Comparison of ENCODE assay signal across 12 cellular contexts in genomic region chr13:82717249-82717648, GRCh38.
DNase-seq lines count a peak whose midpoint lies in the region; ATAC-seq, FAIRE-seq and TF ChIP-seq lines count a peak whose summit lies in the region.
"Had no signal": no experiment of that assay in that cellular context is flagged by ENCODE, and none has a peak within 500 bp of the region (broad histone marks: within the 10 kb centered on the region; RNA-seq: fewer than 3 reads in every experiment).

No MANE protein-coding gene starts in this region.

- H3K4me3 ChIP-seq in cardiac fibroblast (replicated peaks in 1 of 2; ENCODE audit: low read depth in 2 of 2, low read length in 2 of 2): no peak overlapping the region
- H3K4me3 ChIP-seq in HepG2 (replicated peaks in 1 of 3; ENCODE audit: insufficient read depth in 1 of 3, low read depth in 2 of 3, low read length in 3 of 3): no peak overlapping the region

- TF ChIP-seq RAD21 in HepG2 (CRISPR knock-in tag; IDR thresholded peaks at IDR 0.05): no peak

- H3K9ac ChIP-seq in HepG2 (ENCODE audit: insufficient read depth, low read depth, low read length): no peak overlapping the region

- in situ Hi-C loops in HepG2 (cut with HindIII; ENCODE audit: extremely low pct_ligation_motif_present, low pct_unique_long_range_greater_than_20kb): no loop called here

- H3K36me3 ChIP-seq in HepG2 (replicated peaks in 1 of 2; ENCODE audit: control insufficient read depth in 1 of 2, insufficient read depth in 2 of 2, low read length in 2 of 2): no peaks in the 10 kb centered on the region

- no peak overlapping the region for H3K27ac ChIP-seq in HepG2 (ENCODE audit: extremely low read length, insufficient read depth, low read length)

- TF ChIP-seq POLR2A in HepG2 (IDR thresholded peaks at IDR 0.05; ENCODE audit: insufficient read depth in 1 of 2, low read depth in 2 of 2, low read length in 2 of 2): no peak

- CTCF ChIA-PET in HepG2 (lab: Yijun Ruan, JAX; ENCODE audit: low intra/inter-chr PET ratio, low total read pairs) (no interaction called here), HEK293T (lab: Yijun Ruan, JAX) (no interaction called here)

- no peaks in the 10 kb centered on the region for H4K20me1 ChIP-seq in HepG2 (ENCODE audit: insufficient read depth, low read length)

- no peak overlapping the region for H3K4me2 ChIP-seq in HepG2 (ENCODE audit: low read depth, low read length)

- ATAC-seq in HepG2: no peak
- ATAC-seq: activated CD8-positive, alpha-beta memory T cell treated with anti-CD3 and anti-CD28 coated beads, Interleukin-2, amount 10 ng/mL, durations not matched to agents 7 days and 5 days had no signal

- BruUV-seq in HepG2 (replicated peaks; lab: Mats Ljungman, UMichigan): no TSS peak

- WGBS in HepG2 (ENCODE audit: low lambda C conversion rate): 0% methylated on average over 2 of the region's 2 CpGs

- intact Hi-C loops in HepG2 (cut with micrococcal nuclease; ENCODE audit: unreplicated experiment): no loop called here

- FAIRE-seq in HepG2 (lab: Jason Lieb, UNC) (no peak), HTR-8/SVneo (lab: Jason Lieb, UNC) (no peak)

- DNase-seq in Ammon's horn (ENCODE audit: low spot score) (peak; percentile 78), LHCN-M2 (ENCODE audit: low read depth) (peak; percentile 94), cardiac fibroblast (ENCODE audit: low read depth in 2 of 2) (peak; percentile 50 to 67), kidney tubule cell (ENCODE audit: low spot score) (peak; percentile 77), HepG2 (ENCODE audit: low spot score) (no peak), HTR-8/SVneo (ENCODE audit: insufficient read length, low spot score) (no peak), NAMALWA (ENCODE audit: low spot score) (no peak), HEK293T (ENCODE audit: extremely low spot score) (no peak)
- DNase-seq: activated CD8-positive, alpha-beta memory T cell treated with anti-CD3 and anti-CD28 coated beads, Interleukin-2, amount 10 ng/mL, durations not matched to agents 7 days and 5 days; H7; NCI-H146; NCI-H526 had no signal

- H3K4me1 ChIP-seq in HepG2 (ENCODE audit: insufficient read depth, low read length): no peaks in the 10 kb centered on the region

- H2AFZ ChIP-seq in HepG2 (ENCODE audit: low read length): no peak overlapping the region

- no peaks in the 10 kb centered on the region for H3K79me2 ChIP-seq in HepG2 (ENCODE audit: insufficient read depth, low read length)

- H3K27me3 ChIP-seq in HepG2 (ENCODE audit: control insufficient read depth in 1 of 2, insufficient read depth in 2 of 2, low read length in 2 of 2): no peaks in the 10 kb centered on the region

- POLR2A ChIA-PET in HepG2 (lab: Yijun Ruan, JAX) (no interaction called here), HEK293T (lab: Yijun Ruan, JAX) (no interaction called here)

- no peak for TF ChIP-seq EP300 in HepG2 (IDR thresholded peaks at IDR 0.05; ENCODE audit: low read depth in 2 of 2, low read length in 2 of 2)
- TF ChIP-seq EP300 in HepG2 (CRISPR knock-in tag; IDR thresholded peaks at IDR 0.05; ENCODE audit: borderline replicate concordance): no peak

- TF ChIP-seq CTCF in cardiac fibroblast (IDR thresholded peaks at IDR 0.05; ENCODE audit: low read depth, low read length) (no peak), HepG2 (CRISPR knock-in tag; IDR thresholded peaks at IDR 0.05) (no peak)

- H3K9me3 ChIP-seq in HepG2 (ENCODE audit: low read length): no peaks in the 10 kb centered on the region

TF ChIP-seq in HepG2, 621 proteins besides CTCF, POLR2A, EP300 and RAD21:
- TF ChIP-seq EEA1 (CRISPR knock-in tag; IDR thresholded peaks at IDR 0.05; ENCODE audit: borderline replicate concordance): no peak
- no peak for TF ChIP-seq ZNF354B (CRISPR knock-in tag; IDR thresholded peaks at IDR 0.05)
- TF ChIP-seq ZNF264 (CRISPR knock-in tag; IDR thresholded peaks at IDR 0.05): no peak
- no peak for TF ChIP-seq ZNF691 (CRISPR knock-in tag; IDR thresholded peaks at IDR 0.05; ENCODE audit: borderline replicate concordance, low read depth)
- TF ChIP-seq MLX (CRISPR knock-in tag; IDR thresholded peaks at IDR 0.05): no peak
- no peak for TF ChIP-seq ZNF800 (CRISPR knock-in tag; IDR thresholded peaks at IDR 0.05)
- no peak for TF ChIP-seq FOXJ3 (CRISPR knock-in tag; IDR thresholded peaks at IDR 0.05; ENCODE audit: borderline replicate concordance)

TF ChIP-seq in HEK293T, 16 proteins besides CTCF, POLR2A, EP300 and RAD21:
- TF ChIP-seq ELF4 (IDR thresholded peaks at IDR 0.05) (no peak), HDGF (IDR thresholded peaks at IDR 0.05; ENCODE audit: borderline replicate concordance) (no peak)

Comparison
In these comparisons a context has a peak if more than half of its experiments do, and no peak if none do; other contexts are left out.
1. DNase-seq: peak in Ammon's horn (single experiment), LHCN-M2 (single experiment), cardiac fibroblast (2 of 2) and kidney tubule cell (single experiment); none in HepG2 (single experiment), HTR-8/SVneo (single experiment), NAMALWA (single experiment) and HEK293T (single experiment).